19 cellular contexts compared by ENCODE assay signal in the genomic region with DNA sequence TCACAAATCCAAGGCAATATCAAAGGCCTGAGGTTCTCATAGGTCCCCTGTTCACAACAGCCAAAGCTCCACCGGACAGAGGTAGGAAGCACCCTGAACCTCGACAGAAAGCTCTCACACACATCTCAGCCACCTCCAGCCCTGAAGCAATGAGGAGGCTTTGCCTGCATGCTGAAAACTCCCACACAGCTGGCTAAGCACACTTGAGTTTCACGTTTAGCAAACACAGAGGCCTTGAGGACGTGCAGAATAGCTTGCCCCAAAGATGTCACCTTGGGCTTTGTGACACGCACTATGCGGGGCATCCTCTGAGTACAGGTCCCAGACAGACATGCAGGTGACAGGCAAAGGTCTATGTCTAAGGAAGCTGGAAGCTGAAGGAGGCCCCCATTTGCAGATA.
DNase-seq lines count a peak whose midpoint lies in the region; ATAC-seq, FAIRE-seq and TF ChIP-seq lines count a peak whose summit lies in the region.
"Had no signal": no experiment of that assay in that cellular context is flagged by ENCODE, and none has a peak within 500 bp of the region (broad histone marks: within the 10 kb centered on the region; RNA-seq: fewer than 3 reads in every experiment).

No MANE protein-coding gene starts in this region.

- H3K36me3 ChIP-seq in left lung (no peaks in the 10 kb centered on the region), small intestine (ENCODE audit: control insufficient read depth in 2 of 2, insufficient read depth in 2 of 2, low read length in 2 of 2) (no peaks in the 10 kb centered on the region)

- intact Hi-C loops in left lung (cut with DNase I) = no loop called here

- DNase-seq in DMS53 (lab: John Stamatoyannopoulos, UW) = peak; percentile 23
- DNase-seq in DMS53 treated with DMSO at 0.1 percent for 48 hours (lab: John Stamatoyannopoulos, UW; ENCODE audit: unreplicated experiment) = no peak
- DNase-seq in left lung = no peak
- DNase-seq in RWPE1 (ENCODE audit: low spot score) = no peak
- no peak for DNase-seq in activated T-cell treated with anti-CD3 and anti-CD28 coated beads, Interleukin-2, amount 50 U/mL, for 1 hour
- DNase-seq in small intestine = no peak
- DNase-seq: AML-193; Caco-2; CD4-positive, alpha-beta T cell; DND-41; EL; H9 had no signal

- H3K27me3 ChIP-seq in left lung (no peaks in the 10 kb centered on the region), small intestine (ENCODE audit: control insufficient read depth in 2 of 2, insufficient read depth in 2 of 2, low read length in 2 of 2) (no peaks in the 10 kb centered on the region)

- H3K27ac Mint-ChIP-seq in activated T-helper 17 cell treated with anti-CD3 and anti-CD28 coated beads, Interleukin-2, amount 50 U/mL, for 72 hours = no peak overlapping the region
- H3K27ac Mint-ChIP-seq: CD4-positive, alpha-beta T cell; H9 had no signal

- H3K9me3 Mint-ChIP-seq in activated T-helper 17 cell treated with anti-CD3 and anti-CD28 coated beads, Interleukin-2, amount 50 U/mL, for 72 hours = no peaks in the 10 kb centered on the region
- H3K9me3 Mint-ChIP-seq: CD4-positive, alpha-beta T cell had no signal

- H3K4me1 Mint-ChIP-seq in activated T-helper 17 cell treated with anti-CD3 and anti-CD28 coated beads, Interleukin-2, amount 50 U/mL, for 72 hours = no peaks in the 10 kb centered on the region

- FAIRE-seq in small intestine (lab: Jason Lieb, UNC) = no peak
- FAIRE-seq: A549, D721Med, GM12878, H1 had no signal

- no peak overlapping the region for H3K4me3 Mint-ChIP-seq in activated T-helper 17 cell treated with anti-CD3 and anti-CD28 coated beads, Interleukin-2, amount 50 U/mL, for 72 hours
- H3K4me3 Mint-ChIP-seq: CD4-positive, alpha-beta T cell; H9 had no signal

- peak; percentile 50 for ATAC-seq in activated T-helper 17 cell treated with anti-CD3 and anti-CD28 coated beads, Interleukin-2, amount 50 U/mL, for 72 hours (replicated peaks)
- ATAC-seq in left lung = peak; percentile 25
- ATAC-seq: A549, GM12878 had no signal

- H3K27ac ChIP-seq in left lung (no peak overlapping the region), RWPE1 (no peak overlapping the region), small intestine (ENCODE audit: low read depth in 1 of 2, low read length in 1 of 2) (no peak overlapping the region)
- H3K27ac ChIP-seq: 22Rv1, A549, C4-2B had no signal

- TF ChIP-seq CTCF in left lung (IDR thresholded peaks at IDR 0.05) (no peak), RWPE1 (conservative IDR thresholded peaks at IDR 0.05; ENCODE audit: low read depth) (no peak)

- peaks cover 6% of the 10 kb centered on the region for H3K27me3 Mint-ChIP-seq in activated T-helper 17 cell treated with anti-CD3 and anti-CD28 coated beads, Interleukin-2, amount 50 U/mL, for 72 hours

- peaks cover 0 to 5% of the 10 kb centered on the region in 2 donors for H3K4me1 ChIP-seq in left lung
- no peaks in the 10 kb centered on the region for H3K4me1 ChIP-seq in small intestine (ENCODE audit: control insufficient read depth in 2 of 2, insufficient read depth in 1 of 2, low read depth in 1 of 2, low read length in 1 of 2)
- H3K4me1 ChIP-seq: A549, Caco-2 had no signal

- H3K36me3 Mint-ChIP-seq in activated T-helper 17 cell treated with anti-CD3 and anti-CD28 coated beads, Interleukin-2, amount 50 U/mL, for 72 hours (ENCODE audit: low read depth) = no peaks in the 10 kb centered on the region

- H3K4me3 ChIP-seq in left lung (no peak overlapping the region), small intestine (ENCODE audit: low read depth in 1 of 2, low read length in 2 of 2) (no peak overlapping the region)
- H3K4me3 ChIP-seq: A549, GM12878 had no signal

- CTCF ChIA-PET in RWPE1 (lab: Yijun Ruan, JAX) = no interaction called here

- POLR2A ChIA-PET in RWPE1 (lab: Yijun Ruan, JAX; ENCODE audit: low non-redundant PET) = no interaction called here

- H3K9me3 ChIP-seq in left lung = no peaks in the 10 kb centered on the region
- no peaks in the 10 kb centered on the region for H3K9me3 ChIP-seq in small intestine (ENCODE audit: control insufficient read depth, low read depth)
- H3K9me3 ChIP-seq: A549, Caco-2 had no signal

- 75 to 81% (median 77%) methylated on average over 6 of the region's 6 CpGs for WGBS in small intestine, 3 donors
